14 cellular contexts compared by ENCODE assay signal in genomic region chr3:13885704-13886010, GRCh38. TPM values are rescaled to one million over a fixed set of nuclear protein-coding genes. Genes with fewer than 3 reads are reported as not detected.
DNase-seq lines count a peak whose midpoint lies in the region; ATAC-seq and TF ChIP-seq lines count a peak whose summit lies in the region.
"Had no signal": no experiment of that assay in that cellular context is flagged by ENCODE, and none has a peak within 500 bp of the region (broad histone marks: within the 10 kb centered on the region; RNA-seq: fewer than 3 reads in every experiment).

No MANE protein-coding gene starts in this region.

- POLR2A ChIA-PET in CD4-positive, alpha-beta T cell (lab: Charles Lee) = interaction anchor here (0.6 to 3.2 kb wide), 3 partner anchors 11 to 228 kb away, joined by 4 to 18 read pairs (median 6); no protein-coding TSS in a partner anchor

- no peak for ATAC-seq in CD4-positive, alpha-beta T cell (ENCODE audit: poor library complexity)
- ATAC-seq in GM19397 (IDR thresholded peaks at IDR 0.05; ENCODE audit: unreplicated experiment) = no peak
- ATAC-seq: Right ventricle myocardium inferior had no signal

- H3K27ac Mint-ChIP-seq in CD4-positive, alpha-beta T cell = peak overlapping the region; percentile 3
- H3K27ac Mint-ChIP-seq in HFFc6 = no peak overlapping the region
- no peak overlapping the region for H3K27ac Mint-ChIP-seq in chondrocyte (ENCODE audit: unreplicated experiment)
- no peak overlapping the region for H3K27ac Mint-ChIP-seq in neural progenitor cell

- H3K4me2 ChIP-seq in neural progenitor cell = no peak overlapping the region

- DNase-seq in CD4-positive, alpha-beta T cell = no peak
- DNase-seq in HFFc6 (no peak), chondrocyte (ENCODE audit: low spot score) (no peak), neural progenitor cell (ENCODE audit: low spot score) (no peak), NCI-H2196 (lab: John Stamatoyannopoulos, UW; ENCODE audit: unreplicated experiment) (no peak), NCI-H82 treated with DMSO at 0.1 percent for 48 hours (lab: John Stamatoyannopoulos, UW; ENCODE audit: unreplicated experiment) (no peak)
- DNase-seq: DMS153, GOT3, NCI-H2081 treated with DMSO at 0.1 percent for 48 hours, NCI-H2227 treated with DMSO at 0.1 percent for 48 hours had no signal

- H3K4me1 Mint-ChIP-seq in CD4-positive, alpha-beta T cell (ENCODE audit: low read depth) = peaks cover 28% of the 10 kb centered on the region
- no peaks in the 10 kb centered on the region for H3K4me1 Mint-ChIP-seq in HFFc6 (ENCODE audit: low read depth)
- no peaks in the 10 kb centered on the region for H3K4me1 Mint-ChIP-seq in chondrocyte (ENCODE audit: low read depth)
- H3K4me1 Mint-ChIP-seq in neural progenitor cell = no peaks in the 10 kb centered on the region

- H3F3A ChIP-seq in neural progenitor cell (ENCODE audit: low read depth) = no peaks in the 10 kb centered on the region

- no peaks in the 10 kb centered on the region for H3K9me3 ChIP-seq in CD4-positive, alpha-beta T cell (ENCODE audit: control insufficient read depth, low read length)
- no peaks in the 10 kb centered on the region for H3K9me3 ChIP-seq in neural progenitor cell (ENCODE audit: low read depth)

- H4K20me1 ChIP-seq in neural progenitor cell (ENCODE audit: low read depth) = no peaks in the 10 kb centered on the region

- peaks cover 15% of the 10 kb centered on the region for H3K27me3 Mint-ChIP-seq in CD4-positive, alpha-beta T cell
- H3K27me3 Mint-ChIP-seq in HFFc6 (ENCODE audit: insufficient read depth) (peaks cover 34% of the 10 kb centered on the region), chondrocyte (ENCODE audit: low read depth) (peaks cover 64% of the 10 kb centered on the region), neural progenitor cell (ENCODE audit: insufficient read depth, low read depth) (peaks cover 37% of the 10 kb centered on the region)

- no peaks in the 10 kb centered on the region for H3K36me3 Mint-ChIP-seq in CD4-positive, alpha-beta T cell (ENCODE audit: low read depth)
- H3K36me3 Mint-ChIP-seq in HFFc6 (ENCODE audit: low read depth) (no peaks in the 10 kb centered on the region), chondrocyte (ENCODE audit: low read depth) (peaks cover 5% of the 10 kb centered on the region), neural progenitor cell (no peaks in the 10 kb centered on the region)

- peaks cover 4% of the 10 kb centered on the region for H3K27me3 ChIP-seq in CD4-positive, alpha-beta T cell (ENCODE audit: control insufficient read depth, insufficient read depth, low read length)
- peaks cover 92% of the 10 kb centered on the region for H3K27me3 ChIP-seq in neural progenitor cell

- H3K27ac ChIP-seq in CD4-positive, alpha-beta T cell (ENCODE audit: low read depth, low read length) = no peak overlapping the region
- H3K27ac ChIP-seq in neural progenitor cell = no peak overlapping the region
- H3K27ac ChIP-seq: SK-N-MC had no signal

- intact Hi-C loops in CD4-positive, alpha-beta T cell (cut with DNase I, micrococcal nuclease) = loop anchor here (1.0 to 10.0 kb wide), 5 partner anchors 227 to 793 kb away; partner anchors contain the start of gene CCDC174 (in 1 of the 2)

- no peaks in the 10 kb centered on the region for H3K4me1 ChIP-seq in neural progenitor cell

- H3K9me3 Mint-ChIP-seq in CD4-positive, alpha-beta T cell = no peaks in the 10 kb centered on the region
- H3K9me3 Mint-ChIP-seq in HFFc6 = peaks cover 4% of the 10 kb centered on the region; the same call in 1 of the 2 replicates
- no peaks in the 10 kb centered on the region for H3K9me3 Mint-ChIP-seq in chondrocyte (ENCODE audit: low read depth)
- no peaks in the 10 kb centered on the region for H3K9me3 Mint-ChIP-seq in neural progenitor cell

- H2AFZ ChIP-seq in neural progenitor cell (replicated peaks) = no peak overlapping the region

- H3K4me3 ChIP-seq in neural progenitor cell = no peak overlapping the region
- H3K4me3 ChIP-seq: K562, SK-N-MC had no signal

- TF ChIP-seq CTCF in CD4-positive, alpha-beta T cell (IDR thresholded peaks at IDR 0.05) = peak; percentile 16
- TF ChIP-seq CTCF in HFFc6 (IDR thresholded peaks at IDR 0.05) (peak; percentile 45), chondrocyte (IDR thresholded peaks at IDR 0.05) (peak; percentile 20), neural progenitor cell (IDR thresholded peaks at IDR 0.05) (peak; percentile 1)

- H3K4me3 Mint-ChIP-seq in CD4-positive, alpha-beta T cell = no peak overlapping the region
- H3K4me3 Mint-ChIP-seq in HFFc6 (no peak overlapping the region), chondrocyte (ENCODE audit: unreplicated experiment) (no peak overlapping the region), neural progenitor cell (no peak overlapping the region)

- CTCF ChIA-PET in CD4-positive, alpha-beta T cell (lab: Charles Lee) = interaction anchor here (1.1 to 9.6 kb wide), 3 partner anchors 11 to 237 kb away, joined by 4 to 166 read pairs (median 12); no protein-coding TSS in a partner anchor

- no peaks in the 10 kb centered on the region for H3K36me3 ChIP-seq in neural progenitor cell

- H3K9ac ChIP-seq in neural progenitor cell = no peak overlapping the region

- no peaks in the 10 kb centered on the region for H3K79me2 ChIP-seq in neural progenitor cell (ENCODE audit: low read depth)

RNA-seq across cellular contexts. Expression of gene WNT7A, which starts 5.8 kb away (rescaled TPM):
- 10 to 100 TPM; 22.4 to 24.7 TPM for total RNA-seq in CD4-positive, alpha-beta T cell
- not detected for total RNA-seq in HFFc6 (2021; fragmentation: NEBNext Ultra II Directional; extraction: Animal tissue kit (Norgen Biotek cat#: 25700))
- total RNA-seq in chondrocyte (not detected in 3 replicates), neural progenitor cell (ENCODE audit: low replicate concordance) (not detected in 2 replicates)
- total RNA-seq: K562, Right ventricle myocardium inferior had no signal

Comparison
In these comparisons a context has a peak if more than half of its experiments do, and no peak if none do; other contexts are left out.
1. RNA of gene WNT7A, which starts 5.8 kb away (total RNA-seq): 22.4 to 24.7 TPM in CD4-positive, alpha-beta T cell; not detected in HFFc6, not detected in chondrocyte and not detected in neural progenitor cell; every median in the first group is over 10 times any median in the second.
2. Peak in every context shown above with its lines, with median percentiles within 50 percentile points of each other: CTCF ChIP-seq.